Comparison of ENCODE assay signal across 7 cellular contexts in genomic region chr1:54500030-54500389, GRCh38. TPM values are rescaled to one million over a fixed set of nuclear protein-coding genes. Genes with fewer than 3 reads are reported as not detected.
DNase-seq lines count a peak whose midpoint lies in the region; ATAC-seq and TF ChIP-seq lines count a peak whose summit lies in the region.

No MANE protein-coding gene starts in this region.

- H3K4me3 Mint-ChIP-seq in GM23338, result peak overlapping the region; percentile 64

- H3K79me2 ChIP-seq in GM23338 (replicated peaks; ENCODE audit: insufficient read depth) (no peaks in the 10 kb centered on the region), trophoblast cell (ENCODE audit: control insufficient read depth, insufficient read depth, low read length, poor library complexity) (peaks cover 2% of the 10 kb centered on the region)

- peak overlapping the region; percentile 16 for H4K12ac ChIP-seq in trophoblast cell (ENCODE audit: low read depth, low read length)

- no peak for TF ChIP-seq POLR2A in esophagus muscularis mucosa (IDR thresholded peaks at IDR 0.05; ENCODE audit: low read depth)

- intact Hi-C loops in esophagus muscularis mucosa (cut with DNase I), result loop anchor here (10.0 kb wide), 1 partner anchor 85 kb away; no protein-coding TSS in a partner anchor

- no peak overlapping the region for H3K9ac ChIP-seq in trophoblast cell (ENCODE audit: low read length)

- H3K36me3 Mint-ChIP-seq in GM23338 (ENCODE audit: low read depth), result no peaks in the 10 kb centered on the region

- H3K18ac ChIP-seq in trophoblast cell (ENCODE audit: low read length), result peak overlapping the region; percentile 59

- peak overlapping the region; percentile 88 for H2BK120ac ChIP-seq in trophoblast cell (ENCODE audit: insufficient read depth, low read length, poor library complexity)

- H4K8ac ChIP-seq in trophoblast cell (ENCODE audit: low read depth, low read length), result peak overlapping the region; percentile 76

- H3F3A ChIP-seq in GM23338 (replicated peaks; ENCODE audit: low read depth), result peaks cover 5% of the 10 kb centered on the region

- H3K9me3 Mint-ChIP-seq in GM23338, result no peaks in the 10 kb centered on the region

- H3K27me3 ChIP-seq in GM23338 (ENCODE audit: insufficient read depth) (peaks cover 4% of the 10 kb centered on the region; the same call in 1 of the 2 replicates), esophagus muscularis mucosa (peaks cover 0 to 17% (median 0%) of the 10 kb centered on the region in 4 donors), trophoblast cell (ENCODE audit: insufficient read depth, low read length) (no peaks in the 10 kb centered on the region)

- H3K4me1 Mint-ChIP-seq in GM23338, result peaks cover 24% of the 10 kb centered on the region

- H2AK5ac ChIP-seq in trophoblast cell (ENCODE audit: low read length), result peak overlapping the region; percentile 98

- ATAC-seq in GM23338, result peak; percentile 40

- H2BK12ac ChIP-seq in trophoblast cell (ENCODE audit: low read length), result peak overlapping the region; percentile 75

- H3K36me3 ChIP-seq in GM23338 (ENCODE audit: insufficient read depth) (no peaks in the 10 kb centered on the region), esophagus muscularis mucosa (no peaks in the 10 kb centered on the region), trophoblast cell (ENCODE audit: control insufficient read depth in 1 of 2, insufficient read depth in 2 of 2, low read length in 2 of 2) (no peaks in the 10 kb centered on the region)

- H3K9me2 ChIP-seq in GM23338 (ENCODE audit: insufficient read depth), result no peaks in the 10 kb centered on the region

- H3K4me1 ChIP-seq in GM23338 (ENCODE audit: insufficient read depth), result peaks cover 31% of the 10 kb centered on the region
- peaks cover 13 to 18% (median 17%) of the 10 kb centered on the region in 4 donors for H3K4me1 ChIP-seq in esophagus muscularis mucosa
- peaks cover 36 to 43% of the 10 kb centered on the region in 2 experiments for H3K4me1 ChIP-seq in trophoblast cell (ENCODE audit: control insufficient read depth in 1 of 2, insufficient read depth in 2 of 2, low read length in 2 of 2)

- peak overlapping the region; percentile 69 for H3K4me3 ChIP-seq in GM23338
- peak overlapping the region; percentile 46 to 61 (median 54) for H3K4me3 ChIP-seq in esophagus muscularis mucosa
- H3K4me3 ChIP-seq in trophoblast cell (ENCODE audit: low read depth, low read length), result no peak overlapping the region

- peak overlapping the region; percentile 67 for H3K4ac ChIP-seq in trophoblast cell (ENCODE audit: low read depth, low read length)

- TF ChIP-seq CTCF in GM23338 (conservative IDR thresholded peaks at IDR 0.05; ENCODE audit: low read depth in 2 of 2) (no peak), esophagus muscularis mucosa (IDR thresholded peaks at IDR 0.05) (no peak)

- H3K79me1 ChIP-seq in trophoblast cell (ENCODE audit: low read length), result peaks cover 41% of the 10 kb centered on the region

- TF ChIP-seq EP300 in esophagus muscularis mucosa (IDR thresholded peaks at IDR 0.05), result no peak

- H3K9me3 ChIP-seq in esophagus muscularis mucosa (no peaks in the 10 kb centered on the region), trophoblast cell (ENCODE audit: insufficient read depth, low read depth, low read length) (peaks cover 2% of the 10 kb centered on the region)

- peak overlapping the region; percentile 90 for H3K4me2 ChIP-seq in GM23338
- H3K4me2 ChIP-seq in trophoblast cell (ENCODE audit: low read length), result peak overlapping the region; percentile 48

- H3K23ac ChIP-seq in trophoblast cell (ENCODE audit: low read length), result no peak overlapping the region

- WGBS in esophagus muscularis mucosa, result 67% methylated on average over 11 of the region's 12 CpGs
- WGBS in trophoblast cell (ENCODE audit: extremely low coverage, insufficient coverage, insufficient read length), result no CpG with 5 or more reads among the region's 12 CpGs

- H3K27me3 Mint-ChIP-seq in GM23338 (ENCODE audit: insufficient read depth, low read depth, poor library complexity), result peaks cover 23% of the 10 kb centered on the region

- H2BK5ac ChIP-seq in trophoblast cell (ENCODE audit: low read depth, low read length, poor library complexity), result no peak overlapping the region

- no peak for DNase-seq in GM23338 (ENCODE audit: low spot score)
- DNase-seq in NCI-H526 treated with DMSO at 0.1 percent for 48 hours (lab: John Stamatoyannopoulos, UW), result peak; percentile 63
- DNase-seq in esophagus muscularis mucosa (ENCODE audit: extremely low spot score), result no peak
- no peak for DNase-seq in trophoblast cell
- DNase-seq in activated gamma-delta T cell (lab: John Stamatoyannopoulos, UW), result no peak
- no peak for DNase-seq in HUDEP-2 (lab: John Stamatoyannopoulos, UW; ENCODE audit: unreplicated experiment in 76 of 76)
- no peak for DNase-seq in putamen (ENCODE audit: low spot score)

- H3K14ac ChIP-seq in trophoblast cell (ENCODE audit: low read length), result peak overlapping the region; percentile 62

- H4K91ac ChIP-seq in trophoblast cell (ENCODE audit: low read depth, low read length), result peak overlapping the region; percentile 93

- no peaks in the 10 kb centered on the region for H4K20me1 ChIP-seq in GM23338 (replicated peaks; ENCODE audit: insufficient read depth)

- H3K27ac Mint-ChIP-seq in GM23338, result no peak overlapping the region

- peak overlapping the region; percentile 98 for H2AFZ ChIP-seq in GM23338
- peak overlapping the region; percentile 66 for H2AFZ ChIP-seq in trophoblast cell (ENCODE audit: insufficient read depth, low read length, poor library complexity)

- no peak overlapping the region for H3K27ac ChIP-seq in GM23338 (ENCODE audit: low read depth)
- H3K27ac ChIP-seq in esophagus muscularis mucosa (replicated peaks in 1 of 4), result peak overlapping the region in 1 of 4 donors; percentile 50
- H3K27ac ChIP-seq in trophoblast cell (ENCODE audit: low read depth, low read length), result no peak overlapping the region

TF ChIP-seq in GM23338, 12 proteins besides CTCF, POLR2A, EP300 and RAD21 (continues in another document):
- no peak for TF ChIP-seq REST (IDR thresholded peaks at IDR 0.05; ENCODE audit: unreplicated experiment)
- TF ChIP-seq ZNF114 (CRISPR knock-in tag; IDR thresholded peaks at IDR 0.05), result no peak
- TF ChIP-seq JUNB (IDR thresholded peaks at IDR 0.05; ENCODE audit: unreplicated experiment), result no peak
- TF ChIP-seq CREB1 (CRISPR knock-in tag; IDR thresholded peaks at IDR 0.05; ENCODE audit: low read depth), result no peak
- TF ChIP-seq ZNF331 (CRISPR knock-in tag; IDR thresholded peaks at IDR 0.05; ENCODE audit: low read depth), result no peak

RNA-seq across cellular contexts. Expression of gene ACOT11, which starts 48.0 kb away (rescaled TPM):
- total RNA-seq in GM23338 (2014; rRNA removed; shearing (Covaris generic)), result 2.7 and 3.7 TPM in 2 replicates
- 1.6 and 2.0 TPM in 2 replicates for polyA plus RNA-seq in GM23338 (2016; fragmentation: Nextera tagmentation; extraction: Ambion mirVana)
- total RNA-seq in esophagus muscularis mucosa, result 10 to 100 TPM in 2 of 4 donors, 1 to 10 TPM in 2; 6.9 to 19.1 (median 13.4) TPM
- polyA plus RNA-seq in trophoblast cell (2013), result 4.2 and 5.0 TPM in 2 replicates
